Comparison of ENCODE assay signal across 8 cellular contexts in the genomic region with DNA sequence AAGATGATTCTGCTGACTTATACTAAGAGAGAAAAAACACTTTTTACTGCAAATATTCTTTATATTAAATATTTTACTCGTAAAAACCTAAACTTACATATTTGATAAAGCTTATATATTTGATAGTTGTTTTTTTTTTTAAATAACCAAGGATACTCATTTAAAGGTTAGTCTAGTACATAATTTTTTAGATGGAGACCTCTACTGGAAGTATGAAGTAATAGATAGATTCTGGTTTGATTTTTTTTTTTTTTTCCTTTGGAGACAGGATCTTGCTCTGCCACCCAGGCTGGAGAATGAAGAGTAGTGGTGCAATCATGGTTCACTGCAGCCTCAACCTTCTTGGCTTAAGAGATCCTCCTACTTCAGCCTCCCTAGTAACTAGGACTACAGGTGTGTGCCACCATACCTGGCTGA. TPM values are rescaled to one million over a fixed set of nuclear protein-coding genes. Genes with fewer than 3 reads are reported as not detected.
A peak's percentile ranks its signal among the peaks of the same experiment; 100 is the strongest.
DNase-seq lines count a peak whose midpoint lies in the region; ATAC-seq and TF ChIP-seq lines count a peak whose summit lies in the region.

No MANE protein-coding gene starts in this region.

- no peaks in the 10 kb centered on the region for H3K9me3 ChIP-seq in MM.1S (replicated peaks; ENCODE audit: insufficient read depth, low read length)
- H3K9me3 ChIP-seq in breast epithelium, result no peaks in the 10 kb centered on the region
- H3K9me3 ChIP-seq in mucosa of descending colon, result no peaks in the 10 kb centered on the region

- TF ChIP-seq POLR2A in breast epithelium (IDR thresholded peaks at IDR 0.05), result no peak

- CTCF ChIA-PET in activated CD4-positive, alpha-beta T cell treated with anti-CD3 and anti-CD28 coated beads, Interleukin-2, amount 10 ng/mL, durations not matched to agents 7 days and 5 days (lab: Charles Lee), result interaction anchor here (0.7 to 2.0 kb wide), 7 partner anchors 10 to 825 kb away, joined by 3 to 6 read pairs (median 3); no protein-coding TSS in a partner anchor

- peaks cover 16% of the 10 kb centered on the region for H4K20me1 ChIP-seq in MM.1S (ENCODE audit: insufficient read depth, low read length)

- H3K27ac ChIP-seq in MM.1S (ENCODE audit: low read length) (no peak overlapping the region), breast epithelium (no peak overlapping the region)

- H3K79me2 ChIP-seq in MM.1S (ENCODE audit: low read length), result peaks cover 100% of the 10 kb centered on the region

- no peaks in the 10 kb centered on the region for H3K27me3 Mint-ChIP-seq in activated CD4-positive, alpha-beta T cell treated with anti-CD3 and anti-CD28 coated beads, Interleukin-2, amount 10 ng/mL, durations not matched to agents 7 days and 5 days

- intact Hi-C loops in breast epithelium (cut with DNase I; ENCODE audit: low total_unique reads), result no loop called here
- intact Hi-C loops in mucosa of descending colon (cut with DNase I, micrococcal nuclease), result no loop called here

- no peak overlapping the region for H3K4me2 ChIP-seq in MM.1S (ENCODE audit: low read depth, low read length)

- H3K9me3 Mint-ChIP-seq in activated CD4-positive, alpha-beta T cell treated with anti-CD3 and anti-CD28 coated beads, Interleukin-2, amount 10 ng/mL, durations not matched to agents 7 days and 5 days, result peaks cover 5% of the 10 kb centered on the region

- ATAC-seq in mucosa of descending colon (peak; percentile 50), GM21423 (IDR thresholded peaks at IDR 0.05; ENCODE audit: unreplicated experiment) (no peak), GM19035 (IDR thresholded peaks at IDR 0.05; ENCODE audit: unreplicated experiment) (no peak)

- no peak overlapping the region for H3K27ac Mint-ChIP-seq in activated CD4-positive, alpha-beta T cell treated with anti-CD3 and anti-CD28 coated beads, Interleukin-2, amount 10 ng/mL, durations not matched to agents 7 days and 5 days

- H3K4me3 Mint-ChIP-seq in activated CD4-positive, alpha-beta T cell treated with anti-CD3 and anti-CD28 coated beads, Interleukin-2, amount 10 ng/mL, durations not matched to agents 7 days and 5 days, result no peak overlapping the region

- H3K4me1 Mint-ChIP-seq in activated CD4-positive, alpha-beta T cell treated with anti-CD3 and anti-CD28 coated beads, Interleukin-2, amount 10 ng/mL, durations not matched to agents 7 days and 5 days, result peaks cover 40% of the 10 kb centered on the region

- no peak overlapping the region for H3K9ac ChIP-seq in MM.1S (ENCODE audit: low read length)

- H3K4me1 ChIP-seq in MM.1S (ENCODE audit: low read length) (peaks cover 12% of the 10 kb centered on the region), breast epithelium (no peaks in the 10 kb centered on the region), mucosa of descending colon (ENCODE audit: low read depth) (no peaks in the 10 kb centered on the region)

- peaks cover 7% of the 10 kb centered on the region; the same call in 1 of the 2 replicates for H3F3A ChIP-seq in MM.1S (ENCODE audit: insufficient read depth, low read length)

- no peak overlapping the region for H2AFZ ChIP-seq in MM.1S (ENCODE audit: low read length)

- H3K36me3 Mint-ChIP-seq in activated CD4-positive, alpha-beta T cell treated with anti-CD3 and anti-CD28 coated beads, Interleukin-2, amount 10 ng/mL, durations not matched to agents 7 days and 5 days (ENCODE audit: low read depth), result peaks cover 49% of the 10 kb centered on the region

- peak; percentile 34 for DNase-seq in DMS114 treated with DMSO at 0.1 percent for 48 hours (lab: John Stamatoyannopoulos, UW; ENCODE audit: unreplicated experiment)
- peak; percentile 34 for DNase-seq in MM.1S
- no peak for DNase-seq in breast epithelium (ENCODE audit: low spot score in 2 of 2)
- DNase-seq in mucosa of descending colon, result no peak
- no peak for DNase-seq in NCI-H1417 treated with DMSO at 0.1 percent for 48 hours (lab: John Stamatoyannopoulos, UW)
- no peak for DNase-seq in activated CD4-positive, alpha-beta T cell treated with anti-CD3 and anti-CD28 coated beads, Interleukin-2, amount 10 ng/mL, durations not matched to agents 7 days and 5 days

- TF ChIP-seq CTCF in MM.1S (IDR thresholded peaks at IDR 0.05; ENCODE audit: low read length), result peak; percentile 32
- peak in 2 of 3 donors; percentile 22 to 25 for TF ChIP-seq CTCF in breast epithelium (IDR thresholded peaks at IDR 0.05)
- TF ChIP-seq CTCF in mucosa of descending colon (IDR thresholded peaks at IDR 0.05), result no peak

- H3K27me3 ChIP-seq in MM.1S (replicated peaks; ENCODE audit: insufficient read depth, low read length) (no peaks in the 10 kb centered on the region), breast epithelium (no peaks in the 10 kb centered on the region)

- no peaks in the 10 kb centered on the region; the same call in 1 of the 2 replicates for H3K36me3 ChIP-seq in MM.1S (replicated peaks; ENCODE audit: insufficient read depth, low read length)
- H3K36me3 ChIP-seq in breast epithelium, result no peaks in the 10 kb centered on the region
- H3K36me3 ChIP-seq in mucosa of descending colon (ENCODE audit: low read depth), result no peaks in the 10 kb centered on the region

- no peak overlapping the region for H3K4me3 ChIP-seq in MM.1S (ENCODE audit: low read length)
- H3K4me3 ChIP-seq in breast epithelium, result no peak overlapping the region
- H3K4me3 ChIP-seq in mucosa of descending colon, result no peak overlapping the region

- no peaks in the 10 kb centered on the region for H3K9me2 ChIP-seq in MM.1S (replicated peaks; ENCODE audit: insufficient read depth, low read length)

- POLR2A ChIA-PET in activated CD4-positive, alpha-beta T cell treated with anti-CD3 and anti-CD28 coated beads, Interleukin-2, amount 10 ng/mL, durations not matched to agents 7 days and 5 days (lab: Charles Lee), result interaction anchor here (0.6 to 1.4 kb wide), 2 partner anchors 68 to 201 kb away, joined by 4 read pairs; no protein-coding TSS in a partner anchor

RNA-seq across cellular contexts. Expression of gene ARID2, which starts 16.4 kb away (rescaled TPM):
- 10 to 100 TPM; 31.7 to 72.7 (median 48.8) TPM for total RNA-seq in breast epithelium
- total RNA-seq in mucosa of descending colon, result 10 to 100 TPM; 28.9 to 46.4 (median 43.3) TPM
- total RNA-seq in activated CD4-positive, alpha-beta T cell treated with anti-CD3 and anti-CD28 coated beads, Interleukin-2, amount 10 ng/mL, durations not matched to agents 7 days and 5 days, result 10 to 100 TPM; 46.9 to 48.8 TPM

Comparison
In these comparisons a context has a peak if more than half of its experiments do, and no peak if none do; other contexts are left out.
1. DNase-seq: peak in DMS114 treated with DMSO at 0.1 percent for 48 hours (single experiment) and MM.1S (single experiment); none in breast epithelium (0 of 2), mucosa of descending colon (0 of 3), NCI-H1417 treated with DMSO at 0.1 percent for 48 hours (single experiment) and activated CD4-positive, alpha-beta T cell treated with anti-CD3 and anti-CD28 coated beads, Interleukin-2, amount 10 ng/mL, durations not matched to agents 7 days and 5 days (single experiment).